17 cellular contexts compared by ENCODE assay signal in the genomic region with DNA sequence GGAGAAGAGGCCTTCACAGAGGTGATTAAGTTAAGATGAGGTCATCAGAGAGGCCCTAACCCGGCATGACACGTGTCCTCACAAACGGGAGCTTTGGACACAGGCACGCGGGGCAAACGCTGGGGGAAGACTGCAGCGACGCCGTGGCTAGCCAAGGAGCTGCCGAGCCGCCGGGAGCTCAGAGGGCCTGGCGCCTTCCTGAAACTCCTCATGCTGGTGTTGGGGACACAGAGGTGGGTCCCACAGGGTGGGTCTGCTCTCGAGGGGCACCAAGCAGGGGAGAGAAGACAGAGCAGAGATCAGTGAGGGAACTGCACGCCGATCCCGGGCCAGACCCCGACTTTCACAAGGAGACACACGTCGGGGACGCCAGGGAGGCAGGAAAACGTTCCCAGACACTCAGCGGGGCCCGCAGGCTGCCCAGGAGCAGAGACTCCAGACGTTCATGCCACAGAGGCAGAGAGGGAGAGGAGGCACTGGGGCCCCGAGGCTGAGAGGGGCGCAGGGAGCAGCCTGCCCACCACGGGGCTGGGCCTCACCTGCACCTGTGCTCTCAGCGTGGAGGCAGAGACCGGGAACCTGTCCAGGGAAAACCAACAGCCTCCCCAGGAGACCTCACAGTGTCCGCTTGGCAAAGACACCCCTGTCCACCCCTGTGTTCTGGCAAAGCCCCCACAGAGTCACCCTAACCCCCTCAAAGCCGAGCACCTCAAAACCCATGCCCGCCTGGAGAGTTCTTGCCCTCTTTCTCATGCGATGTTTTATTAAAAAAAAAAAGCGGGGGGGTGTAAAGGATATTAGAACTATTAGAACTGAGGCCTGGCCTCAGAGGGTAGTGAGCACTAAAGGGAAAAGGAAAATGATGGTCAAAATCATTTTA.
DNase-seq lines count a peak whose midpoint lies in the region; ATAC-seq and TF ChIP-seq lines count a peak whose summit lies in the region.
"Had no signal": no experiment of that assay in that cellular context is flagged by ENCODE, and none has a peak within 500 bp of the region (broad histone marks: within the 10 kb centered on the region; RNA-seq: fewer than 3 reads in every experiment).

No MANE protein-coding gene starts in this region.

- H3K27me3 ChIP-seq in Panc1 (ENCODE audit: control insufficient read depth, insufficient read depth, low read length) (no peaks in the 10 kb centered on the region), left lung (peaks cover 0 to 4% of the 10 kb centered on the region in 2 donors)

- H3K4me1 ChIP-seq in Panc1 (ENCODE audit: control insufficient read depth, insufficient read depth, low read length) (no peaks in the 10 kb centered on the region), left lung (no peaks in the 10 kb centered on the region)

- peaks cover 6% of the 10 kb centered on the region; the same call in 1 of the 2 replicates for H3K9me3 ChIP-seq in Panc1 (ENCODE audit: control insufficient read depth, insufficient read depth, low read depth, low read length)
- peaks cover 0 to 25% of the 10 kb centered on the region in 2 donors for H3K9me3 ChIP-seq in left lung

- no peak for TF ChIP-seq CTCF in Panc1 (IDR thresholded peaks at IDR 0.05)
- no peak for TF ChIP-seq CTCF in left lung (IDR thresholded peaks at IDR 0.05)
- TF ChIP-seq CTCF in progenitor cell of endocrine pancreas (IDR thresholded peaks at IDR 0.05; ENCODE audit: unreplicated experiment), result no peak

- in situ Hi-C loops in Panc1 (cut with HindIII; ENCODE audit: low pct_unique_long_range_greater_than_20kb, low sequenced_read_pairs), result no loop called here

- no peak overlapping the region for H3K4me3 Mint-ChIP-seq in progenitor cell of endocrine pancreas (ENCODE audit: low read depth)

- H3K27ac ChIP-seq in Panc1 (ENCODE audit: low read length) (no peak overlapping the region), left lung (no peak overlapping the region)
- H3K27ac ChIP-seq: HL-60 had no signal

- H3K27ac Mint-ChIP-seq in progenitor cell of endocrine pancreas, result peak overlapping the region; percentile 24

- H3K36me3 ChIP-seq in Panc1 (ENCODE audit: control insufficient read depth, insufficient read depth, low read length) (no peaks in the 10 kb centered on the region), left lung (no peaks in the 10 kb centered on the region)

- peaks cover 4% of the 10 kb centered on the region for H3K27me3 Mint-ChIP-seq in progenitor cell of endocrine pancreas

- peaks cover 2% of the 10 kb centered on the region for H3K36me3 Mint-ChIP-seq in progenitor cell of endocrine pancreas (ENCODE audit: insufficient read depth)

- no TSS peak for BruUV-seq in Panc1 (replicated peaks; lab: Mats Ljungman, UMichigan)

- POLR2A ChIA-PET in Panc1 (lab: Charles Lee), result no interaction called here

- intact Hi-C loops in Panc1 (cut with micrococcal nuclease; ENCODE audit: unreplicated experiment), result no loop called here
- intact Hi-C loops in left lung (cut with DNase I), result no loop called here

- DNase-seq in activated CD4-positive, CD25-positive, alpha-beta regulatory T cell treated with anti-CD3 and anti-CD28 coated beads, Interleukin-2, amount 50 U/mL, for 72 hours, result peak; percentile 22
- DNase-seq in activated CD4-positive, CD25-positive, alpha-beta regulatory T cell (lab: John Stamatoyannopoulos, UW), result no peak
- DNase-seq in Panc1 (ENCODE audit: low read depth, low spot score) (no peak), left lung (peak; percentile 17 to 58), progenitor cell of endocrine pancreas (ENCODE audit: low spot score, unreplicated experiment) (no peak), DMS153 treated with DMSO at 0.1 percent for 48 hours (lab: John Stamatoyannopoulos, UW; ENCODE audit: unreplicated experiment) (no peak)
- no peak for DNase-seq in stimulated activated CD4-positive, alpha-beta T cell treated with anti-CD3 and anti-CD28 coated beads, Interleukin-4, amount 100 ng/mL, for 4 hours
- DNase-seq: C1 segment of cervical spinal cord, COR-L47, DMS153, KBM-7, NCI-H1048, NCI-H146, NCI-H345, NCI-H526 treated with DMSO at 0.1 percent for 48 hours had no signal

- ATAC-seq in Panc1 (0 out of 2 replicates have a peak, but pooled peaks have one; percentile 8), left lung (no peak), GM21825 (IDR thresholded peaks at IDR 0.05; ENCODE audit: unreplicated experiment) (no peak)

- peaks cover 7% of the 10 kb centered on the region for H3K9me3 Mint-ChIP-seq in progenitor cell of endocrine pancreas (ENCODE audit: low read depth)

- CTCF ChIA-PET in Panc1 (lab: Charles Lee), result no interaction called here

- H3K4me3 ChIP-seq in Panc1 (ENCODE audit: low read depth in 2 of 2, low read length in 2 of 2) (no peak overlapping the region), left lung (no peak overlapping the region)

- H3K4me1 Mint-ChIP-seq in progenitor cell of endocrine pancreas (ENCODE audit: low read depth), result no peaks in the 10 kb centered on the region

Comparison
In these comparisons a context has a peak if more than half of its experiments do, and no peak if none do; other contexts are left out.
1. DNase-seq: peak in activated CD4-positive, CD25-positive, alpha-beta regulatory T cell treated with anti-CD3 and anti-CD28 coated beads, Interleukin-2, amount 50 U/mL, for 72 hours (single experiment) and left lung (2 of 2); none in activated CD4-positive, CD25-positive, alpha-beta regulatory T cell (0 of 4), Panc1 (single experiment), progenitor cell of endocrine pancreas (single experiment), stimulated activated CD4-positive, alpha-beta T cell treated with anti-CD3 and anti-CD28 coated beads, Interleukin-4, amount 100 ng/mL, for 4 hours (0 of 2) and DMS153 treated with DMSO at 0.1 percent for 48 hours (single experiment).